In genomic region chr2:219201331-219201730, GRCh38 we compare ENCODE assay signal across 6 cellular contexts. TPM values are rescaled to one million over a fixed set of nuclear protein-coding genes. Genes with fewer than 3 reads are reported as not detected.
DNase-seq lines count a peak whose midpoint lies in the region; ATAC-seq and TF ChIP-seq lines count a peak whose summit lies in the region.
"Not testable (repeated sequence)": the region's sequence is repeated elsewhere in the genome, so short reads cannot be mapped to it uniquely, and the experiment has no call there.

No MANE protein-coding gene starts in this region.

- H3K27ac Mint-ChIP-seq in activated CD8-positive, alpha-beta T cell treated with anti-CD3 and anti-CD28 coated beads for 36 hours = peak overlapping the region; percentile 90
- H3K27ac Mint-ChIP-seq in activated T-helper 2 cell treated with anti-CD3 and anti-CD28 coated beads, Interferon-gamma antibody, Interleukin-2, Interleukin-4, amounts not matched to agents 10 μg/mL and 5 μg/mL and 100 μg/mL, durations not matched to agents 14 hours and 24 hours and 36 hours = not testable (repeated sequence)
- H3K27ac Mint-ChIP-seq in activated naive CD8-positive, alpha-beta T cell treated with anti-CD3 and anti-CD28 coated beads, Interleukin-2, amount 50 U/mL, for 24 hours = peak overlapping the region; percentile 88
- H3K27ac Mint-ChIP-seq in naive thymus-derived CD8-positive, alpha-beta T cell = peak overlapping the region in 7 of 10 donors; percentile 85 to 98 (median 96)
- peak overlapping the region; percentile 94 for H3K27ac Mint-ChIP-seq in stimulated activated naive CD8-positive, alpha-beta T cell treated with anti-CD3 and anti-CD28 coated beads, Interleukin-15, Interleukin-2, amounts not matched to agents 100 ng/mL and 50 ng/mL, for 24 hours

- H3K36me3 Mint-ChIP-seq in activated CD8-positive, alpha-beta T cell treated with anti-CD3 and anti-CD28 coated beads for 36 hours (ENCODE audit: low read depth); activated T-helper 2 cell treated with anti-CD3 and anti-CD28 coated beads, Interferon-gamma antibody, Interleukin-2, Interleukin-4, amounts not matched to agents 10 μg/mL and 5 μg/mL and 100 μg/mL, durations not matched to agents 14 hours and 24 hours and 36 hours (ENCODE audit: low read depth); activated naive CD8-positive, alpha-beta T cell treated with anti-CD3 and anti-CD28 coated beads, Interleukin-2, amount 50 U/mL, for 24 hours (ENCODE audit: low read depth); naive thymus-derived CD8-positive, alpha-beta T cell; stimulated activated naive CD8-positive, alpha-beta T cell treated with anti-CD3 and anti-CD28 coated beads, Interleukin-15, Interleukin-2, amounts not matched to agents 100 ng/mL and 50 ng/mL, for 24 hours (ENCODE audit: low read depth): not testable (repeated sequence)

- peak overlapping the region; percentile 49; the same call in 1 of the 2 replicates for H3K27ac ChIP-seq in VCaP

- peaks cover 10% of the 10 kb centered on the region for H3K9me3 Mint-ChIP-seq in activated CD8-positive, alpha-beta T cell treated with anti-CD3 and anti-CD28 coated beads for 36 hours
- H3K9me3 Mint-ChIP-seq in activated T-helper 2 cell treated with anti-CD3 and anti-CD28 coated beads, Interferon-gamma antibody, Interleukin-2, Interleukin-4, amounts not matched to agents 10 μg/mL and 5 μg/mL and 100 μg/mL, durations not matched to agents 14 hours and 24 hours and 36 hours; activated naive CD8-positive, alpha-beta T cell treated with anti-CD3 and anti-CD28 coated beads, Interleukin-2, amount 50 U/mL, for 24 hours; naive thymus-derived CD8-positive, alpha-beta T cell; stimulated activated naive CD8-positive, alpha-beta T cell treated with anti-CD3 and anti-CD28 coated beads, Interleukin-15, Interleukin-2, amounts not matched to agents 100 ng/mL and 50 ng/mL, for 24 hours: not testable (repeated sequence)

- TF ChIP-seq CTCF in VCaP (conservative IDR thresholded peaks at IDR 0.05); activated CD8-positive, alpha-beta T cell treated with anti-CD3 and anti-CD28 coated beads for 36 hours (IDR thresholded peaks at IDR 0.05): not testable (repeated sequence)

- intact Hi-C loops in activated CD8-positive, alpha-beta T cell treated with anti-CD3 and anti-CD28 coated beads for 36 hours (cut with micrococcal nuclease); activated T-helper 2 cell treated with anti-CD3 and anti-CD28 coated beads, Interferon-gamma antibody, Interleukin-2, Interleukin-4, amounts not matched to agents 10 μg/mL and 5 μg/mL and 100 μg/mL, durations not matched to agents 14 hours and 24 hours and 36 hours (cut with micrococcal nuclease): not testable (repeated sequence)

- not testable (repeated sequence) for DNase-seq in activated CD8-positive, alpha-beta T cell treated with anti-CD3 and anti-CD28 coated beads for 36 hours; activated naive CD8-positive, alpha-beta T cell treated with anti-CD3 and anti-CD28 coated beads, Interleukin-2, amount 50 U/mL, for 24 hours; naive thymus-derived CD8-positive, alpha-beta T cell
- peak; percentile 2 for DNase-seq in activated T-helper 2 cell treated with anti-CD3 and anti-CD28 coated beads, Interferon-gamma antibody, Interleukin-2, Interleukin-4, amounts not matched to agents 10 μg/mL and 5 μg/mL and 100 μg/mL, durations not matched to agents 14 hours and 24 hours and 36 hours (ENCODE audit: low spot score)

- POLR2A ChIA-PET in activated CD8-positive, alpha-beta T cell treated with anti-CD3 and anti-CD28 coated beads for 36 hours (lab: Charles Lee) = interaction anchor here (1.1 to 2.8 kb wide), 12 partner anchors 8 to 206 kb away, joined by 3 to 26 read pairs (median 5); partner anchors contain the start of gene TUBA4A
- POLR2A ChIA-PET in naive thymus-derived CD8-positive, alpha-beta T cell (lab: Charles Lee) = interaction anchor here (1.0 to 23.9 kb wide), 4 partner anchors 24 to 53 kb away, joined by 3 to 674 read pairs (median 8); partner anchors contain the start of genes CNPPD1, RETREG2, SLC23A3 and TUBA4A

- peaks cover 21% of the 10 kb centered on the region for H3K4me1 Mint-ChIP-seq in activated CD8-positive, alpha-beta T cell treated with anti-CD3 and anti-CD28 coated beads for 36 hours (ENCODE audit: low read depth)
- H3K4me1 Mint-ChIP-seq in activated T-helper 2 cell treated with anti-CD3 and anti-CD28 coated beads, Interferon-gamma antibody, Interleukin-2, Interleukin-4, amounts not matched to agents 10 μg/mL and 5 μg/mL and 100 μg/mL, durations not matched to agents 14 hours and 24 hours and 36 hours (ENCODE audit: low read depth) = not testable (repeated sequence)
- H3K4me1 Mint-ChIP-seq in activated naive CD8-positive, alpha-beta T cell treated with anti-CD3 and anti-CD28 coated beads, Interleukin-2, amount 50 U/mL, for 24 hours = peaks cover 26% of the 10 kb centered on the region
- H3K4me1 Mint-ChIP-seq in naive thymus-derived CD8-positive, alpha-beta T cell = peaks cover 16 to 36% (median 33%) of the 10 kb centered on the region in 4 donors
- peaks cover 22% of the 10 kb centered on the region for H3K4me1 Mint-ChIP-seq in stimulated activated naive CD8-positive, alpha-beta T cell treated with anti-CD3 and anti-CD28 coated beads, Interleukin-15, Interleukin-2, amounts not matched to agents 100 ng/mL and 50 ng/mL, for 24 hours (ENCODE audit: low read depth)

- ATAC-seq in activated CD8-positive, alpha-beta T cell treated with anti-CD3 and anti-CD28 coated beads for 36 hours; activated naive CD8-positive, alpha-beta T cell treated with anti-CD3 and anti-CD28 coated beads, Interleukin-2, amount 50 U/mL, for 24 hours; naive thymus-derived CD8-positive, alpha-beta T cell: not testable (repeated sequence)

- H3K4me3 Mint-ChIP-seq in activated CD8-positive, alpha-beta T cell treated with anti-CD3 and anti-CD28 coated beads for 36 hours; activated T-helper 2 cell treated with anti-CD3 and anti-CD28 coated beads, Interferon-gamma antibody, Interleukin-2, Interleukin-4, amounts not matched to agents 10 μg/mL and 5 μg/mL and 100 μg/mL, durations not matched to agents 14 hours and 24 hours and 36 hours (ENCODE audit: low read depth); activated naive CD8-positive, alpha-beta T cell treated with anti-CD3 and anti-CD28 coated beads, Interleukin-2, amount 50 U/mL, for 24 hours; stimulated activated naive CD8-positive, alpha-beta T cell treated with anti-CD3 and anti-CD28 coated beads, Interleukin-15, Interleukin-2, amounts not matched to agents 100 ng/mL and 50 ng/mL, for 24 hours: not testable (repeated sequence)
- H3K4me3 Mint-ChIP-seq in naive thymus-derived CD8-positive, alpha-beta T cell = peak overlapping the region in 1 of 10 donors; percentile 94

- CTCF ChIA-PET in activated CD8-positive, alpha-beta T cell treated with anti-CD3 and anti-CD28 coated beads for 36 hours (lab: Charles Lee) = interaction anchor here (0.8 to 2.1 kb wide), 4 partner anchors 10 to 42 kb away, joined by 3 to 9 read pairs (median 6); no protein-coding TSS in a partner anchor

- not testable (repeated sequence) for H3K27me3 Mint-ChIP-seq in activated CD8-positive, alpha-beta T cell treated with anti-CD3 and anti-CD28 coated beads for 36 hours; activated T-helper 2 cell treated with anti-CD3 and anti-CD28 coated beads, Interferon-gamma antibody, Interleukin-2, Interleukin-4, amounts not matched to agents 10 μg/mL and 5 μg/mL and 100 μg/mL, durations not matched to agents 14 hours and 24 hours and 36 hours (ENCODE audit: low read depth); activated naive CD8-positive, alpha-beta T cell treated with anti-CD3 and anti-CD28 coated beads, Interleukin-2, amount 50 U/mL, for 24 hours; naive thymus-derived CD8-positive, alpha-beta T cell; stimulated activated naive CD8-positive, alpha-beta T cell treated with anti-CD3 and anti-CD28 coated beads, Interleukin-15, Interleukin-2, amounts not matched to agents 100 ng/mL and 50 ng/mL, for 24 hours

RNA-seq across cellular contexts. Expression of gene ZFAND2B, which starts 5.3 kb away (rescaled TPM):
- 10 to 100 TPM; 31.3 to 33.3 TPM for total RNA-seq in activated CD8-positive, alpha-beta T cell treated with anti-CD3 and anti-CD28 coated beads for 36 hours
- 27.3 and 33.5 TPM in 2 replicates for total RNA-seq in activated T-helper 2 cell treated with anti-CD3 and anti-CD28 coated beads, Interferon-gamma antibody, Interleukin-2, Interleukin-4, amounts not matched to agents 10 μg/mL and 5 μg/mL and 100 μg/mL, durations not matched to agents 14 hours and 24 hours and 36 hours
- total RNA-seq in naive thymus-derived CD8-positive, alpha-beta T cell = 10 to 100 TPM; 69.6 to 81.9 TPM
- polyA plus RNA-seq in naive thymus-derived CD8-positive, alpha-beta T cell = 10 to 100 TPM; 78.1 to 85.1 (median 78.1) TPM

RNA-seq across cellular contexts. Expression of gene ABCB6, which starts 17.4 kb away (rescaled TPM):
- total RNA-seq in activated CD8-positive, alpha-beta T cell treated with anti-CD3 and anti-CD28 coated beads for 36 hours = 10 to 100 TPM; 32.3 to 35.7 TPM
- 22.1 and 25.4 TPM in 2 replicates for total RNA-seq in activated T-helper 2 cell treated with anti-CD3 and anti-CD28 coated beads, Interferon-gamma antibody, Interleukin-2, Interleukin-4, amounts not matched to agents 10 μg/mL and 5 μg/mL and 100 μg/mL, durations not matched to agents 14 hours and 24 hours and 36 hours
- 10 to 100 TPM; 12.3 to 12.9 TPM for total RNA-seq in naive thymus-derived CD8-positive, alpha-beta T cell
- polyA plus RNA-seq in naive thymus-derived CD8-positive, alpha-beta T cell = 1 to 10 TPM; 1.6 to 4.9 (median 1.8) TPM

RNA-seq across cellular contexts. Expression of gene RETREG2, which starts 23.3 kb away (rescaled TPM):
- total RNA-seq in activated CD8-positive, alpha-beta T cell treated with anti-CD3 and anti-CD28 coated beads for 36 hours = 10 to 100 TPM; 63.8 to 67.8 TPM
- total RNA-seq in activated T-helper 2 cell treated with anti-CD3 and anti-CD28 coated beads, Interferon-gamma antibody, Interleukin-2, Interleukin-4, amounts not matched to agents 10 μg/mL and 5 μg/mL and 100 μg/mL, durations not matched to agents 14 hours and 24 hours and 36 hours = 52.5 and 57.4 TPM in 2 replicates
- total RNA-seq in naive thymus-derived CD8-positive, alpha-beta T cell = 100 to 1,000 TPM; 110 to 113 TPM
- 10 to 100 TPM; 52.0 to 64.3 (median 57.6) TPM for polyA plus RNA-seq in naive thymus-derived CD8-positive, alpha-beta T cell

RNA-seq across cellular contexts. Expression of gene CNPPD1, which starts 24.6 kb away (rescaled TPM):
- 10 to 100 TPM; 38.6 to 38.7 TPM for total RNA-seq in activated CD8-positive, alpha-beta T cell treated with anti-CD3 and anti-CD28 coated beads for 36 hours
- 56.6 and 58.5 TPM in 2 replicates for total RNA-seq in activated T-helper 2 cell treated with anti-CD3 and anti-CD28 coated beads, Interferon-gamma antibody, Interleukin-2, Interleukin-4, amounts not matched to agents 10 μg/mL and 5 μg/mL and 100 μg/mL, durations not matched to agents 14 hours and 24 hours and 36 hours
- 10 to 100 TPM; 59.1 to 64.1 TPM for total RNA-seq in naive thymus-derived CD8-positive, alpha-beta T cell
- polyA plus RNA-seq in naive thymus-derived CD8-positive, alpha-beta T cell = 10 to 100 TPM; 45.8 to 59.8 (median 50.4) TPM

RNA-seq across cellular contexts. Expression of gene ATG9A, which starts 28.1 kb away (rescaled TPM):
- 10 to 100 TPM; 54.8 to 58.7 TPM for total RNA-seq in activated CD8-positive, alpha-beta T cell treated with anti-CD3 and anti-CD28 coated beads for 36 hours
- total RNA-seq in activated T-helper 2 cell treated with anti-CD3 and anti-CD28 coated beads, Interferon-gamma antibody, Interleukin-2, Interleukin-4, amounts not matched to agents 10 μg/mL and 5 μg/mL and 100 μg/mL, durations not matched to agents 14 hours and 24 hours and 36 hours = 53.1 and 60.5 TPM in 2 replicates
- 10 to 100 TPM; 52.6 to 53.5 TPM for total RNA-seq in naive thymus-derived CD8-positive, alpha-beta T cell
- polyA plus RNA-seq in naive thymus-derived CD8-positive, alpha-beta T cell = 10 to 100 TPM; 17.7 to 27.9 (median 20.5) TPM
